ENCODE assay signal across 16 cellular contexts in genomic region chr12:105172037-105172436, GRCh38.
"Had no signal": no experiment of that assay in that cellular context is flagged by ENCODE, and none has a peak within 500 bp of the region (broad histone marks: within the 10 kb centered on the region; RNA-seq: fewer than 3 reads in every experiment).

No MANE protein-coding gene starts in this region.

- H3K9me3 Mint-ChIP-seq: activated T-helper 1 cell treated with anti-CD3 and anti-CD28 coated beads, Interleukin-12 subunit alpha, Interleukin-12 subunit beta, Interleukin-2, Interleukin-4 antibody, amounts not matched to agents 30 ng/mL and 10 ng/mL and 1 ng/mL, durations not matched to agents 14 hours and 24 hours and 36 hours; T-cell had no signal

- H3K4me3 ChIP-seq: body of pancreas, lung, mucosa of descending colon, upper lobe of right lung had no signal

- H3K27me3 Mint-ChIP-seq: activated CD4-positive, alpha-beta T cell treated with anti-CD3 and anti-CD28 coated beads for 36 hours; T-cell had no signal

- H3K4me1 ChIP-seq: body of pancreas, upper lobe of right lung had no signal

- H3K27me3 ChIP-seq: body of pancreas, upper lobe of right lung had no signal

- ATAC-seq: activated CD4-positive, alpha-beta T cell treated with anti-CD3 and anti-CD28 coated beads for 36 hours; body of pancreas; esophagus mucosa; left cardiac atrium; mucosa of descending colon; stimulated activated naive CD8-positive, alpha-beta T cell treated with anti-CD3 and anti-CD28 coated beads, Interleukin-15, Interleukin-2, amounts not matched to agents 100 U/mL and 50 U/mL, for 24 hours; T-cell; upper lobe of right lung had no signal

- H3K9me3 ChIP-seq: body of pancreas, mucosa of descending colon, upper lobe of right lung had no signal

- H3K27ac ChIP-seq: body of pancreas, upper lobe of right lung, VCaP had no signal

- H3K27ac Mint-ChIP-seq: activated T-helper 1 cell treated with anti-CD3 and anti-CD28 coated beads, Interleukin-12 subunit alpha, Interleukin-12 subunit beta, Interleukin-2, Interleukin-4 antibody, amounts not matched to agents 30 ng/mL and 10 ng/mL and 1 ng/mL, durations not matched to agents 14 hours and 24 hours and 36 hours had no signal

- FAIRE-seq: endometrium had no signal

- DNase-seq: activated CD4-positive, alpha-beta T cell treated with anti-CD3 and anti-CD28 coated beads for 36 hours; activated naive CD4-positive, alpha-beta T cell treated with Interleukin-2 at 50 U/mL for 16 hours; amniotic stem cell; body of pancreas; cerebellar nuclear complex; left cardiac atrium; mucosa of descending colon; stimulated activated CD4-positive, alpha-beta T cell treated with anti-CD3 and anti-CD28 coated beads, Interleukin-2, amount 100 ng/mL, for 48 hours; stimulated activated naive CD8-positive, alpha-beta T cell treated with anti-CD3 and anti-CD28 coated beads, Interleukin-15, Interleukin-2, amounts not matched to agents 100 U/mL and 50 U/mL, for 24 hours; T-cell; upper lobe of right lung had no signal

- H3K4me3 Mint-ChIP-seq: activated CD4-positive, alpha-beta T cell treated with anti-CD3 and anti-CD28 coated beads for 36 hours; activated T-helper 1 cell treated with anti-CD3 and anti-CD28 coated beads, Interleukin-12 subunit alpha, Interleukin-12 subunit beta, Interleukin-2, Interleukin-4 antibody, amounts not matched to agents 30 ng/mL and 10 ng/mL and 1 ng/mL, durations not matched to agents 14 hours and 24 hours and 36 hours; T-cell had no signal
